ENCODE assay signal across 16 cellular contexts in genomic region chr7:36749282-36749960, GRCh38. TPM values are rescaled to one million over a fixed set of nuclear protein-coding genes. Genes with fewer than 3 reads are reported as not detected.
DNase-seq lines count a peak whose midpoint lies in the region; ATAC-seq, FAIRE-seq and TF ChIP-seq lines count a peak whose summit lies in the region.
"Had no signal": no experiment of that assay in that cellular context is flagged by ENCODE, and none has a peak within 500 bp of the region (broad histone marks: within the 10 kb centered on the region; RNA-seq: fewer than 3 reads in every experiment).

No MANE protein-coding gene starts in this region.

- intact Hi-C loops in activated B cell treated with CpG ODN at 0.5 μM for 24 hours (cut with micrococcal nuclease): no loop called here

- ATAC-seq in stimulated activated naive CD8-positive, alpha-beta T cell treated with anti-CD3 and anti-CD28 coated beads, Interleukin-15, amount 100 ng/mL, for 72 hours: no peak
- no peak for ATAC-seq in stimulated activated naive CD8-positive, alpha-beta T cell treated with anti-CD3 and anti-CD28 coated beads, Interleukin-15, Interleukin-2, amounts not matched to agents 100 U/mL and 50 U/mL, for 24 hours
- peak; percentile 18 for ATAC-seq in activated B cell treated with CpG ODN at 0.5 μM for 24 hours (ENCODE audit: low read depth)
- ATAC-seq in GM18505 (IDR thresholded peaks at IDR 0.05; ENCODE audit: unreplicated experiment): no peak
- ATAC-seq in GM21619 (IDR thresholded peaks at IDR 0.05; ENCODE audit: unreplicated experiment): no peak
- ATAC-seq: gastroesophageal sphincter; stimulated activated effector memory CD8-positive, alpha-beta T cell treated with anti-CD3 and anti-CD28 coated beads, Interleukin-12 subunit alpha, Interleukin-12 subunit beta, amount 100 ng/mL, for 72 hours had no signal

- peak overlapping the region; percentile 22 to 82 for H3K27ac Mint-ChIP-seq in stimulated activated naive CD8-positive, alpha-beta T cell treated with anti-CD3 and anti-CD28 coated beads, Interleukin-15, amount 100 ng/mL, for 72 hours
- H3K27ac Mint-ChIP-seq in activated B cell treated with CpG ODN at 0.5 μM for 24 hours: no peak overlapping the region
- H3K27ac Mint-ChIP-seq: activated CD4-positive, alpha-beta memory T cell treated with anti-CD3 and anti-CD28 coated beads, Interleukin-2, amount 10 ng/mL, durations not matched to agents 7 days and 5 days; activated naive CD4-positive, alpha-beta T cell treated with anti-CD3 and anti-CD28 coated beads, Interleukin-2, amount 10 ng/mL, durations not matched to agents 7 days and 5 days; stimulated activated effector memory CD8-positive, alpha-beta T cell treated with anti-CD3 and anti-CD28 coated beads, Interleukin-12 subunit alpha, Interleukin-12 subunit beta, amount 100 ng/mL, for 72 hours had no signal

- no peaks in the 10 kb centered on the region for H3K9me3 Mint-ChIP-seq in stimulated activated naive CD8-positive, alpha-beta T cell treated with anti-CD3 and anti-CD28 coated beads, Interleukin-15, amount 100 ng/mL, for 72 hours
- no peaks in the 10 kb centered on the region for H3K9me3 Mint-ChIP-seq in activated B cell treated with CpG ODN at 0.5 μM for 24 hours
- H3K9me3 Mint-ChIP-seq: activated CD4-positive, alpha-beta memory T cell treated with anti-CD3 and anti-CD28 coated beads, Interleukin-2, amount 10 ng/mL, durations not matched to agents 7 days and 5 days; activated naive CD4-positive, alpha-beta T cell treated with anti-CD3 and anti-CD28 coated beads, Interleukin-2, amount 10 ng/mL, durations not matched to agents 7 days and 5 days; stimulated activated effector memory CD8-positive, alpha-beta T cell treated with anti-CD3 and anti-CD28 coated beads, Interleukin-12 subunit alpha, Interleukin-12 subunit beta, amount 100 ng/mL, for 72 hours had no signal

- TF ChIP-seq POLR2A in GM18505 (IDR thresholded peaks at IDR 0.05; ENCODE audit: borderline replicate concordance, extremely low read depth, insufficient read depth, insufficient read length): no peak

- no peaks in the 10 kb centered on the region for H3K27me3 Mint-ChIP-seq in stimulated activated naive CD8-positive, alpha-beta T cell treated with anti-CD3 and anti-CD28 coated beads, Interleukin-15, amount 100 ng/mL, for 72 hours
- H3K27me3 Mint-ChIP-seq in activated B cell treated with CpG ODN at 0.5 μM for 24 hours: no peaks in the 10 kb centered on the region

- H3K4me1 Mint-ChIP-seq in stimulated activated naive CD8-positive, alpha-beta T cell treated with anti-CD3 and anti-CD28 coated beads, Interleukin-15, amount 100 ng/mL, for 72 hours: peaks cover 51% of the 10 kb centered on the region
- H3K4me1 Mint-ChIP-seq in activated B cell treated with CpG ODN at 0.5 μM for 24 hours: peaks cover 7% of the 10 kb centered on the region

- H3K4me3 Mint-ChIP-seq in stimulated activated naive CD8-positive, alpha-beta T cell treated with anti-CD3 and anti-CD28 coated beads, Interleukin-15, amount 100 ng/mL, for 72 hours: no peak overlapping the region
- H3K4me3 Mint-ChIP-seq in activated B cell treated with CpG ODN at 0.5 μM for 24 hours: no peak overlapping the region
- H3K4me3 Mint-ChIP-seq: activated CD4-positive, alpha-beta memory T cell treated with anti-CD3 and anti-CD28 coated beads, Interleukin-2, amount 10 ng/mL, durations not matched to agents 7 days and 5 days; activated naive CD4-positive, alpha-beta T cell treated with anti-CD3 and anti-CD28 coated beads, Interleukin-2, amount 10 ng/mL, durations not matched to agents 7 days and 5 days had no signal

- CTCF ChIA-PET in activated B cell treated with CpG ODN at 0.5 μM for 24 hours (lab: Charles Lee): no interaction called here

- POLR2A ChIA-PET in activated B cell treated with CpG ODN at 0.5 μM for 24 hours (lab: Charles Lee): no interaction called here

- TF ChIP-seq CTCF in activated B cell treated with CpG ODN at 0.5 μM for 24 hours (IDR thresholded peaks at IDR 0.05): no peak

- FAIRE-seq in urothelium cell line (lab: Jason Lieb, UNC): no peak

- DNase-seq in stimulated activated naive CD8-positive, alpha-beta T cell treated with anti-CD3 and anti-CD28 coated beads, Interleukin-15, amount 100 ng/mL, for 72 hours: no peak
- DNase-seq in stimulated activated naive CD8-positive, alpha-beta T cell treated with anti-CD3 and anti-CD28 coated beads, Interleukin-15, Interleukin-2, amounts not matched to agents 100 U/mL and 50 U/mL, for 24 hours: no peak
- DNase-seq in activated B cell treated with CpG ODN at 0.5 μM for 24 hours (no peak), islet precursor cell (peak; percentile 62), urothelium cell line (ENCODE audit: low spot score) (peak; percentile 43), cortex of kidney (lab: John Stamatoyannopoulos, UW) (no peak)
- DNase-seq: activated CD4-positive, alpha-beta memory T cell treated with anti-CD3 and anti-CD28 coated beads, Interleukin-2, amount 10 ng/mL, durations not matched to agents 7 days and 5 days; activated naive CD4-positive, alpha-beta T cell treated with anti-CD3 and anti-CD28 coated beads, Interleukin-2, amount 10 ng/mL, durations not matched to agents 7 days and 5 days; HCEC 1CT; NCI-H2029 treated with DMSO at 0.1 percent for 48 hours; stimulated activated CD4-positive, alpha-beta T cell treated with anti-CD3 and anti-CD28 coated beads, Interleukin-2, amount 100 ng/mL, for 24 hours; T-helper 2 cell had no signal

- no peaks in the 10 kb centered on the region for H3K36me3 Mint-ChIP-seq in activated B cell treated with CpG ODN at 0.5 μM for 24 hours (ENCODE audit: low read depth)
- H3K36me3 Mint-ChIP-seq: activated naive CD4-positive, alpha-beta T cell treated with anti-CD3 and anti-CD28 coated beads, Interleukin-2, amount 10 ng/mL, durations not matched to agents 7 days and 5 days; stimulated activated effector memory CD8-positive, alpha-beta T cell treated with anti-CD3 and anti-CD28 coated beads, Interleukin-12 subunit alpha, Interleukin-12 subunit beta, amount 100 ng/mL, for 72 hours had no signal

RNA-seq across cellular contexts. Expression of gene AOAH, which starts 25.1 kb away (rescaled TPM):
- total RNA-seq in activated B cell treated with CpG ODN at 0.5 μM for 24 hours: 1.4 and 2.4 TPM in 2 replicates

Comparison
In these comparisons a context has a peak if more than half of its experiments do, and no peak if none do; other contexts are left out.
1. DNase-seq: peak in islet precursor cell (single experiment) and urothelium cell line (single experiment); none in stimulated activated naive CD8-positive, alpha-beta T cell treated with anti-CD3 and anti-CD28 coated beads, Interleukin-15, amount 100 ng/mL, for 72 hours (0 of 2), stimulated activated naive CD8-positive, alpha-beta T cell treated with anti-CD3 and anti-CD28 coated beads, Interleukin-15, Interleukin-2, amounts not matched to agents 100 U/mL and 50 U/mL, for 24 hours (single experiment), activated B cell treated with CpG ODN at 0.5 μM for 24 hours (single experiment) and cortex of kidney (single experiment).